ENCODE assay signal across 8 cellular contexts in genomic region chr10:97713828-97714400, GRCh38. TPM values are rescaled to one million over a fixed set of nuclear protein-coding genes. Genes with fewer than 3 reads are reported as not detected.
DNase-seq lines count a peak whose midpoint lies in the region; ATAC-seq and TF ChIP-seq lines count a peak whose summit lies in the region.

No MANE protein-coding gene starts in this region.

- 2% methylated on average over 23 of the region's 69 CpGs for WGBS in mammary epithelial cell (ENCODE audit: low coverage, missing lambda C conversion rate)

- H3K27me3 ChIP-seq in mammary epithelial cell (ENCODE audit: insufficient read depth, low read length): no peaks in the 10 kb centered on the region
- no peaks in the 10 kb centered on the region for H3K27me3 ChIP-seq in iPS-20b (ENCODE audit: insufficient read depth, low read length)
- no peaks in the 10 kb centered on the region for H3K27me3 ChIP-seq in skeletal muscle satellite cell (ENCODE audit: control insufficient read depth, insufficient read depth, low read length)

- dilution Hi-C loops in mammary epithelial cell (cut with HindIII; ENCODE audit: low sequenced_read_pairs): no loop called here

- no peaks in the 10 kb centered on the region for H4K20me1 ChIP-seq in mammary epithelial cell (ENCODE audit: insufficient read depth, low read length)

- H3K4me3 ChIP-seq in mammary epithelial cell (replicated peaks in 1 of 3; ENCODE audit: insufficient read depth in 1 of 3, low read depth in 2 of 3, low read length in 3 of 3) (peak overlapping the region; percentile 46 to 80 (median 72)), iPS-20b (ENCODE audit: low read length) (peak overlapping the region; percentile 80), skeletal muscle satellite cell (ENCODE audit: low read length) (peak overlapping the region; percentile 75)

- CTCF ChIA-PET in mammary epithelial cell (lab: Charles Lee; ENCODE audit: low non-redundant PET): no interaction called here

- peaks cover 12% of the 10 kb centered on the region for H3K36me3 ChIP-seq in mammary epithelial cell (ENCODE audit: insufficient read depth, low read length)
- H3K36me3 ChIP-seq in iPS-20b (ENCODE audit: insufficient read depth, low read depth, low read length): peaks cover 22% of the 10 kb centered on the region
- peaks cover 29% of the 10 kb centered on the region for H3K36me3 ChIP-seq in skeletal muscle satellite cell (ENCODE audit: insufficient read depth, low read length)

- ATAC-seq in GM21737 (IDR thresholded peaks at IDR 0.05; ENCODE audit: unreplicated experiment): peak; percentile 79
- ATAC-seq in HG03097 (IDR thresholded peaks at IDR 0.05; ENCODE audit: low FRiP score, unreplicated experiment): no peak

- H3K79me2 ChIP-seq in mammary epithelial cell (ENCODE audit: insufficient read depth, low read length): peaks cover 50% of the 10 kb centered on the region

- H3K9me3 ChIP-seq in mammary epithelial cell (replicated peaks; ENCODE audit: insufficient read depth, low read length): no peaks in the 10 kb centered on the region
- H3K9me3 ChIP-seq in iPS-20b (ENCODE audit: insufficient read depth, low read depth, low read length): no peaks in the 10 kb centered on the region
- H3K9me3 ChIP-seq in skeletal muscle satellite cell (replicated peaks; ENCODE audit: low read length): no peaks in the 10 kb centered on the region

- DNase-seq in GDM1 (lab: John Stamatoyannopoulos, UW) (peak; percentile 38), T-helper 22 cell (ENCODE audit: low read depth) (peak; percentile 37), mammary epithelial cell (peak; percentile 81)

- peaks cover 43% of the 10 kb centered on the region for H3K4me1 ChIP-seq in mammary epithelial cell (ENCODE audit: insufficient read depth, low read length)
- peaks cover 24% of the 10 kb centered on the region for H3K4me1 ChIP-seq in iPS-20b (ENCODE audit: insufficient read depth, low read length)
- H3K4me1 ChIP-seq in skeletal muscle satellite cell (ENCODE audit: control insufficient read depth, insufficient read depth, low read length): peaks cover 50% of the 10 kb centered on the region

- peak overlapping the region; percentile 80 for H3K27ac ChIP-seq in mammary epithelial cell (ENCODE audit: insufficient read depth, low read depth, low read length)
- H3K27ac ChIP-seq in iPS-20b (ENCODE audit: low read length): peak overlapping the region; percentile 55

- in situ Hi-C loops in mammary epithelial cell (cut with MboI; ENCODE audit: low sequenced_read_pairs in 2 of 2): no loop called here

- H3K4me2 ChIP-seq in mammary epithelial cell (ENCODE audit: insufficient read depth, low read depth, low read length) (peak overlapping the region; percentile 84), skeletal muscle satellite cell (ENCODE audit: low read length) (peak overlapping the region; percentile 97)

- intact Hi-C loops in mammary epithelial cell (cut with micrococcal nuclease): loop anchor here (2.0 kb wide), 1 partner anchor 27 kb away; the partner anchor contains the start of gene AVPI1

- H2AFZ ChIP-seq in mammary epithelial cell (ENCODE audit: low read depth, low read length): peak overlapping the region; percentile 23

- no TSS peak for BruUV-seq in mammary epithelial cell (replicated peaks; lab: Mats Ljungman, UMichigan)

- TF ChIP-seq CTCF in LNCAP (IDR thresholded peaks at IDR 0.05) (peak; percentile 32; the same call in 1 of the 2 replicates), mammary epithelial cell (conservative IDR thresholded peaks at IDR 0.05 in 1 of 2, IDR thresholded peaks at IDR 0.05 in 1 of 2; ENCODE audit: extremely low read depth in 1 of 2, insufficient read depth in 1 of 2, low read depth in 1 of 2, low read length in 2 of 2) (peak in 1 of 2 donors; percentile 42)

- H3K9ac ChIP-seq in mammary epithelial cell (ENCODE audit: insufficient read depth, low read length) (peak overlapping the region; percentile 87), iPS-20b (ENCODE audit: low read depth, low read length) (peak overlapping the region; percentile 87), skeletal muscle satellite cell (ENCODE audit: low read depth, low read length) (peak overlapping the region; percentile 93)

RNA-seq across cellular contexts. Expression of gene MARVELD1, which starts 0.4 kb away (rescaled TPM):
- 10 to 100 TPM; 39.8 to 72.5 TPM for total RNA-seq in mammary epithelial cell
- polyA plus RNA-seq in mammary epithelial cell: 84.8 TPM
- polyA minus RNA-seq in mammary epithelial cell: 74.7 TPM
- 35.7 and 36.9 TPM in 2 replicates for total RNA-seq in skeletal muscle satellite cell (2012; rRNA removed)

RNA-seq across cellular contexts. Expression of gene ZFYVE27, which starts 23.0 kb away (rescaled TPM):
- 10 to 100 TPM; 26.8 to 33.5 TPM for total RNA-seq in mammary epithelial cell
- polyA plus RNA-seq in mammary epithelial cell: 14.3 TPM
- polyA minus RNA-seq in mammary epithelial cell: 9.4 TPM
- 15.7 and 16.6 TPM in 2 replicates for total RNA-seq in skeletal muscle satellite cell (2012; rRNA removed)

RNA-seq across cellular contexts. Expression of gene AVPI1, which starts 26.9 kb away (rescaled TPM):
- total RNA-seq in mammary epithelial cell: 10 to 100 TPM; 31.4 to 33.8 TPM
- 22.9 TPM for polyA plus RNA-seq in mammary epithelial cell
- 14.2 TPM for polyA minus RNA-seq in mammary epithelial cell
- total RNA-seq in skeletal muscle satellite cell (2012; rRNA removed): 19.0 and 19.9 TPM in 2 replicates

RNA-seq across cellular contexts. Expression of gene SFRP5, which starts 57.9 kb away (rescaled TPM):
- total RNA-seq in mammary epithelial cell: not detected
- polyA plus RNA-seq in mammary epithelial cell: not detected
- 0.31 TPM for polyA minus RNA-seq in mammary epithelial cell
- under 0.01 TPM in 1 of 2 replicates, not detected in the other for total RNA-seq in skeletal muscle satellite cell (2012; rRNA removed)
